Comparison of ENCODE assay signal across 35 cellular contexts in genomic region chr4:77713884-77714283, GRCh38.
"Had no signal": no experiment of that assay in that cellular context is flagged by ENCODE, and none has a peak within 500 bp of the region (broad histone marks: within the 10 kb centered on the region; RNA-seq: fewer than 3 reads in every experiment).

No MANE protein-coding gene starts in this region.

- H3K4me3 Mint-ChIP-seq: activated B cell treated with CpG ODN at 0.5 μM for 24 hours; activated CD4-positive, alpha-beta memory T cell treated with anti-CD3 and anti-CD28 coated beads for 36 hours; activated T-cell treated with anti-CD3 and anti-CD28 coated beads, Interleukin-2, amount 50 U/mL, for 72 hours; activated T-helper 17 cell treated with anti-CD3 and anti-CD28 coated beads, Interleukin-2, amount 50 U/mL, for 72 hours; brain; T-cell had no signal

- H3K9me3 Mint-ChIP-seq: activated B cell treated with CpG ODN at 0.5 μM for 24 hours; activated CD4-positive, alpha-beta memory T cell treated with anti-CD3 and anti-CD28 coated beads for 36 hours; activated T-cell treated with anti-CD3 and anti-CD28 coated beads, Interleukin-2, amount 50 U/mL, for 72 hours; activated T-helper 17 cell treated with anti-CD3 and anti-CD28 coated beads, Interleukin-2, amount 50 U/mL, for 72 hours; brain; T-cell had no signal

- H3K4me1 Mint-ChIP-seq: activated B cell treated with CpG ODN at 0.5 μM for 24 hours had no signal

- H3K27ac Mint-ChIP-seq: activated B cell treated with CpG ODN at 0.5 μM for 24 hours; activated CD4-positive, alpha-beta memory T cell treated with anti-CD3 and anti-CD28 coated beads for 36 hours; activated naive CD8-positive, alpha-beta T cell treated with anti-CD3 and anti-CD28 coated beads, Interleukin-2, amount 10 ng/mL, durations not matched to agents 7 days and 5 days; activated T-cell treated with anti-CD3 and anti-CD28 coated beads, Interleukin-2, amount 50 U/mL, for 72 hours; activated T-helper 17 cell treated with anti-CD3 and anti-CD28 coated beads, Interleukin-2, amount 50 U/mL, for 72 hours; brain; T-cell had no signal

- H3K27me3 Mint-ChIP-seq: activated B cell treated with CpG ODN at 0.5 μM for 24 hours; activated CD4-positive, alpha-beta memory T cell treated with anti-CD3 and anti-CD28 coated beads for 36 hours; activated naive CD8-positive, alpha-beta T cell treated with anti-CD3 and anti-CD28 coated beads, Interleukin-2, amount 10 ng/mL, durations not matched to agents 7 days and 5 days; activated T-helper 17 cell treated with anti-CD3 and anti-CD28 coated beads, Interleukin-2, amount 50 U/mL, for 72 hours; brain; T-cell had no signal

- DNase-seq: activated B cell treated with CpG ODN at 0.5 μM for 24 hours; activated CD4-positive, alpha-beta memory T cell treated with anti-CD3 and anti-CD28 coated beads for 36 hours; activated CD4-positive, alpha-beta T cell treated with anti-CD3 and anti-CD28 coated beads for 4 hours; activated CD4-positive, alpha-beta T cell treated with anti-CD3 and anti-CD28 coated beads, Interleukin-2, amount 50 U/mL, for 1 hour; activated CD4-positive, CD25-positive, alpha-beta regulatory T cell treated with anti-CD3 and anti-CD28 coated beads, Interleukin-2, amount 50 U/mL, for 72 hours; activated effector memory CD4-positive, alpha-beta T cell treated with anti-CD3 and anti-CD28 coated beads, Interleukin-2, amount 50 U/mL, for 16 hours; activated naive CD4-positive, alpha-beta T cell; activated naive CD4-positive, alpha-beta T cell treated with anti-CD3 and anti-CD28 coated beads, Interleukin-2, amount 50 U/mL, for 16 hours; activated naive CD8-positive, alpha-beta T cell treated with anti-CD3 and anti-CD28 coated beads, Interleukin-2, amount 10 ng/mL, durations not matched to agents 7 days and 5 days; activated T-cell treated with anti-CD3 and anti-CD28 coated beads, Interleukin-2, amount 50 U/mL, for 1 hour; activated T-cell treated with anti-CD3 and anti-CD28 coated beads, Interleukin-2, amount 50 U/mL, for 72 hours; adrenal gland; central memory CD4-positive, alpha-beta T cell; Kasumi-1; KG1; MG63; NCI-H1048; NCI-H1105 treated with DMSO at 0.1 percent for 48 hours; NCI-H1436; NCI-H1694; NCI-H1930; NCI-H2081 treated with DMSO at 0.1 percent for 48 hours; NCI-H226; NCI-H446 treated with DMSO at 0.1 percent for 48 hours; NCI-H524; PC-3; Peyer's patch; SIG-M5; T-cell; T-helper 2 cell; T-helper 9 cell had no signal

- ATAC-seq: activated T-cell treated with anti-CD3 and anti-CD28 coated beads, Interleukin-2, amount 50 U/mL, for 72 hours; activated T-helper 17 cell treated with anti-CD3 and anti-CD28 coated beads, Interleukin-2, amount 50 U/mL, for 72 hours; PC-3; Right ventricle myocardium inferior; SK-N-SH treated with all-trans-retinoic acid at 6 μM for 48 hours; T-cell had no signal
